In genomic region chr7:50564171-50564570, GRCh38 we compare ENCODE assay signal across 25 cellular contexts. TPM values are rescaled to one million over a fixed set of nuclear protein-coding genes. Genes with fewer than 3 reads are reported as not detected.
A peak's percentile ranks its signal among the peaks of the same experiment; 100 is the strongest.
DNase-seq lines count a peak whose midpoint lies in the region; ATAC-seq, FAIRE-seq and TF ChIP-seq lines count a peak whose summit lies in the region.
"Had no signal": no experiment of that assay in that cellular context is flagged by ENCODE, and none has a peak within 500 bp of the region (broad histone marks: within the 10 kb centered on the region; RNA-seq: fewer than 3 reads in every experiment).

No MANE protein-coding gene starts in this region.

- no peak for DNase-seq in Peyer's patch
- DNase-seq in kidney: no peak
- no peak for DNase-seq in pancreas
- no peak for DNase-seq in NOMO-1 (lab: John Stamatoyannopoulos, UW; ENCODE audit: unreplicated experiment in 2 of 2)
- DNase-seq in NCI-H1092 (lab: John Stamatoyannopoulos, UW): no peak
- DNase-seq in COLO829 (ENCODE audit: low spot score): no peak
- DNase-seq in DMS 273 treated with DMSO at 0.1 percent for 48 hours (lab: John Stamatoyannopoulos, UW): no peak
- DNase-seq: ACHN, C1 segment of cervical spinal cord, GM23248, HCEC 1CT, Karpas-422, NCI-H1436 treated with DMSO at 0.1 percent for 48 hours, NCI-H2081, NCI-H2171 treated with DMSO at 0.1 percent for 48 hours, NCI-H446, OCI-M1, SHP77 had no signal

- no peaks in the 10 kb centered on the region for H3K9me3 ChIP-seq in Peyer's patch
- H3K9me3 ChIP-seq in kidney (ENCODE audit: control insufficient read depth in 1 of 2, low read length in 2 of 2): no peaks in the 10 kb centered on the region
- H3K9me3 ChIP-seq in pancreas: no peaks in the 10 kb centered on the region

- no peak for TF ChIP-seq CTCF in Peyer's patch (IDR thresholded peaks at IDR 0.05)
- TF ChIP-seq CTCF in kidney (IDR thresholded peaks at IDR 0.05; ENCODE audit: borderline replicate concordance, extremely low read depth, insufficient read depth): no peak
- TF ChIP-seq CTCF in pancreas (IDR thresholded peaks at IDR 0.05): no peak

- ATAC-seq in pancreas: peak; percentile 26 to 48 (median 38)

- intact Hi-C loops in kidney (cut with DNase I): no loop called here
- intact Hi-C loops in pancreas (cut with DNase I): no loop called here

- H3K4me1 ChIP-seq in Peyer's patch (peaks cover 0 to 33% (median 0%) of the 10 kb centered on the region in 4 donors), kidney (ENCODE audit: control insufficient read depth in 1 of 2, insufficient read depth in 1 of 2, low read depth in 1 of 2, low read length in 2 of 2) (peaks cover 0 to 6% of the 10 kb centered on the region in 2 donors), pancreas (peaks cover 7 to 19% (median 9%) of the 10 kb centered on the region in 3 donors)

- H3K36me3 ChIP-seq in Peyer's patch (no peaks in the 10 kb centered on the region), kidney (ENCODE audit: control insufficient read depth in 1 of 2, insufficient read depth in 2 of 2, low read length in 2 of 2) (no peaks in the 10 kb centered on the region), pancreas (no peaks in the 10 kb centered on the region)

- peak overlapping the region in 3 of 4 donors; percentile 16 to 59 (median 56) for H3K4me3 ChIP-seq in Peyer's patch
- peak overlapping the region; percentile 74 to 76 for H3K4me3 ChIP-seq in kidney (ENCODE audit: low read length in 2 of 2)
- peak overlapping the region in 2 of 4 donors; percentile 15 to 17 for H3K4me3 ChIP-seq in pancreas
- H3K4me3 ChIP-seq: GM23248, SK-N-MC had no signal

- no peak for TF ChIP-seq POLR2A in Peyer's patch (IDR thresholded peaks at IDR 0.05)

- H3K27ac ChIP-seq in Peyer's patch (peak overlapping the region in 3 of 4 donors; percentile 22 to 74 (median 68)), kidney (ENCODE audit: low read depth in 2 of 2, low read length in 2 of 2) (peak overlapping the region; percentile 32 to 65), pancreas (no peak overlapping the region)
- H3K27ac ChIP-seq: GM23248, HL-60, SK-N-MC had no signal

- no peaks in the 10 kb centered on the region for H3K27me3 ChIP-seq in Peyer's patch
- H3K27me3 ChIP-seq in pancreas: no peaks in the 10 kb centered on the region

- FAIRE-seq in kidney (lab: Jason Lieb, UNC) (no peak), pancreas (lab: Jason Lieb, UNC) (no peak)
- FAIRE-seq: GM12891, GM19239 had no signal

- H3K9ac ChIP-seq in kidney (ENCODE audit: low read length in 2 of 2): peak overlapping the region in 1 of 2 donors; percentile 77
- H3K9ac ChIP-seq: GM23248 had no signal

- 43 to 46% methylated on average over 8 of the region's 8 CpGs for WGBS in pancreas, 2 donors

RNA-seq across cellular contexts. Expression of gene DDC, which starts 1.0 kb away (rescaled TPM):
- total RNA-seq in Peyer's patch: 100 to 1,000 TPM in 3 of 4 donors, 10 to 100 TPM in 1; 56.9 to 314 (median 200) TPM
- total RNA-seq in kidney: 7.8 TPM
- 257 TPM for polyA plus RNA-seq in kidney (ENCODE audit: insufficient read depth, low read depth, low replicate concordance)
- 10 to 100 TPM in 3 of 6 donors, 1 to 10 TPM in 3; 2.7 to 18.1 (median 12.0) TPM for total RNA-seq in pancreas
- 10 to 100 TPM in 1 of 2 donors, 1 to 10 TPM in 1; 6.2 to 25.2 TPM for polyA plus RNA-seq in pancreas
- total RNA-seq: GM23248, HT1080, RPMI7951 had no signal
- polyA plus RNA-seq: GM23248, IgD-negative memory B cell had no signal

Comparison
In these comparisons a context has a peak if more than half of its experiments do, and no peak if none do; other contexts are left out.
1. H3K27ac ChIP-seq: peak in Peyer's patch (3 of 4) and kidney (2 of 2); none in pancreas (0 of 4).